In the genomic region with DNA sequence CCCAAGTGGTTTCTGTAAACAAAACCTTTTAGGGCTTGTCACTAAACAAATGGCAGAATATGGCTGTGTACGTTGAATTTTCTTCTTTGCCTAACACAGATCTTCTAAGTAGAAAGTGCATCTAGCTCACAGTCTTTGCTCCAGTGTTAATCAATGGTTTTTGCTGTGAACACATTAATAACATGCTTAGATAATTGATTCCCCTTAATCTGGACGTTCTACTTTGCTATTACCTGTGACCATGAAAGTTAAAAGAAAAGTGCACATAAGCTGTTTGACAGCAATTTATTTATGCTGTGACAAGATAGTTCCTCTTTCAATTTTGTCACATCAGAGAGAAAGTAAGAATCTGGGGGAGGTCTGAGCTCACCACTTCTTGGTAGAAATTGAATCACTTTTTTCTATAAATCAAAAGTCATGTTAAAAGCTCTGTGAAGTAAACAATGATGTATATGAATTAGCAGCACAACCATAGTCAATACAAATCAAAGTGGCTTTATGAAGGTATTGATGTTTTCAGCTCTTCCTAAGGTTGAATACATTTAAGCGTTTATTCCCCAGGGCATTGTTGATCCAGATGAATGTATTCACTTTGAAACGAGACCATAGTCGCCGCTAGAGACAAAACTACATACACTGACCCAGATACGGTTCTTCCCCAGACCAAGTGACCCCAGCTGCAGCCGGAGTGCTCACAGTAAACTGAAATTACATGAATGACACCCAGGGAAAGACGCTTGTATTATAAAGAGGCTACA, we compare ENCODE assay signal across 9 cellular contexts.
DNase-seq lines count a peak whose midpoint lies in the region; ATAC-seq and TF ChIP-seq lines count a peak whose summit lies in the region.
"Had no signal": no experiment of that assay in that cellular context is flagged by ENCODE, and none has a peak within 500 bp of the region (broad histone marks: within the 10 kb centered on the region; RNA-seq: fewer than 3 reads in every experiment).

No MANE protein-coding gene starts in this region.

- ATAC-seq in HG02938 (IDR thresholded peaks at IDR 0.05; ENCODE audit: unreplicated experiment): peak; percentile 92

- no peak for TF ChIP-seq CTCF in HFFc6 (IDR thresholded peaks at IDR 0.05)

- DNase-seq in NOMO-1 (lab: John Stamatoyannopoulos, UW; ENCODE audit: unreplicated experiment in 2 of 2): peak; percentile 32 to 79
- DNase-seq in NOMO-1 treated with dmso at 0.1 percent for 144 hours (lab: John Stamatoyannopoulos, UW; ENCODE audit: unreplicated experiment): no peak
- DNase-seq in NCI-H69 (lab: John Stamatoyannopoulos, UW): peak; percentile 89
- DNase-seq in superior temporal gyrus (ENCODE audit: extremely low spot score): peak; percentile 71
- DNase-seq in HFFc6: no peak
- DNase-seq in activated gamma-delta T cell treated with Interleukin-2 at 50 U/mL for 16 hours: no peak
- no peak for DNase-seq in iPS-NIHi7 (ENCODE audit: extremely low spot score)
- DNase-seq: immature natural killer cell had no signal

- no peak overlapping the region for H3K27ac Mint-ChIP-seq in HFFc6
- H3K27ac Mint-ChIP-seq: immature natural killer cell had no signal

- no peaks in the 10 kb centered on the region for H3K27me3 Mint-ChIP-seq in HFFc6 (ENCODE audit: insufficient read depth)

- no peaks in the 10 kb centered on the region for H3K9me3 Mint-ChIP-seq in HFFc6
- H3K9me3 Mint-ChIP-seq: immature natural killer cell had no signal

- no peaks in the 10 kb centered on the region for H3K36me3 Mint-ChIP-seq in HFFc6 (ENCODE audit: low read depth)
- H3K36me3 Mint-ChIP-seq: immature natural killer cell had no signal

- no peak overlapping the region for H3K4me3 Mint-ChIP-seq in HFFc6
- H3K4me3 Mint-ChIP-seq: immature natural killer cell had no signal

- no peaks in the 10 kb centered on the region for H3K4me1 Mint-ChIP-seq in HFFc6 (ENCODE audit: low read depth)

Comparison
In these comparisons a context has a peak if more than half of its experiments do, and no peak if none do; other contexts are left out.
1. DNase-seq: peak in NOMO-1 (2 of 2), NCI-H69 (single experiment) and superior temporal gyrus (single experiment); none in NOMO-1 treated with dmso at 0.1 percent for 144 hours (single experiment), HFFc6 (single experiment), activated gamma-delta T cell treated with Interleukin-2 at 50 U/mL for 16 hours (single experiment) and iPS-NIHi7 (single experiment).